Comparison of ENCODE assay signal across 23 cellular contexts in the genomic region with DNA sequence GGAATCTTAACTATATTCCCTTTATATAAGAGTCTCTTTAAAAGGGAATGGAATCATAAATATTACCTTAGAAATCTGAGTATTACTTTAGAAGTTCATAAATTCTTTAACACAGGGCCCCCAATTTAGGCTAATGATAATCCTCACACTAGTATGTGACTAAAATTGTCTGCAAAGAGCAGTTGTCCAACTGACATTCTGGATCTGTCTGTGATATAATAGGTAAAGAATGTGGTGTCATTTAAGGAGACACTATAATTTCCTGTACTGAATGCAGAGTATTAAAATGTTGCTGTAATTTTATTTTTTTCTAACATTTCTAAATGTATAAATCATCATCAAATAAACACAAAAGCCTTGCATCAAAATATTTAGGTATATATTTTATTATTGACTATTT.
A peak's percentile ranks its signal among the peaks of the same experiment; 100 is the strongest.
DNase-seq lines count a peak whose midpoint lies in the region; ATAC-seq and TF ChIP-seq lines count a peak whose summit lies in the region.
"Had no signal": no experiment of that assay in that cellular context is flagged by ENCODE, and none has a peak within 500 bp of the region (broad histone marks: within the 10 kb centered on the region; RNA-seq: fewer than 3 reads in every experiment).

No MANE protein-coding gene starts in this region.

- H3K27ac Mint-ChIP-seq in HFFc6 = peak overlapping the region; percentile 16; the same call in 1 of the 2 replicates
- H3K27ac Mint-ChIP-seq: activated CD4-positive, alpha-beta T cell treated with anti-CD3 and anti-CD28 coated beads for 36 hours; naive thymus-derived CD4-positive, alpha-beta T cell had no signal

- peaks cover 8% of the 10 kb centered on the region for H4K20me1 ChIP-seq in smooth muscle cell (ENCODE audit: low read depth)

- H3K4me1 ChIP-seq in SJCRH30 (peaks cover 24% of the 10 kb centered on the region), left ventricle myocardium inferior (peaks cover 86% of the 10 kb centered on the region), smooth muscle cell (ENCODE audit: low read depth) (peaks cover 18% of the 10 kb centered on the region)

- H3K36me3 ChIP-seq in SJCRH30 = no peaks in the 10 kb centered on the region
- H3K36me3 ChIP-seq in left ventricle myocardium inferior = no peaks in the 10 kb centered on the region
- no peaks in the 10 kb centered on the region for H3K36me3 ChIP-seq in smooth muscle cell (ENCODE audit: low read depth)
- H3K36me3 ChIP-seq: brain microvascular endothelial cell, tibial nerve had no signal

- H3F3A ChIP-seq in smooth muscle cell (ENCODE audit: low read depth) = peaks cover 4% of the 10 kb centered on the region

- H3K27ac ChIP-seq in SJCRH30 (peak overlapping the region; percentile 28), left ventricle myocardium inferior (replicated peaks) (peak overlapping the region; percentile 70), smooth muscle cell (ENCODE audit: low read depth) (peak overlapping the region; percentile 34)
- H3K27ac ChIP-seq: brain microvascular endothelial cell, parathyroid adenoma, skin epidermis had no signal

- ATAC-seq in activated T-cell treated with anti-CD3 and anti-CD28 coated beads, Interleukin-2, amount 50 U/mL, for 4 hours = no peak
- ATAC-seq: activated CD4-positive, alpha-beta T cell treated with anti-CD3 and anti-CD28 coated beads for 36 hours; foreskin keratinocyte; naive thymus-derived CD4-positive, alpha-beta T cell; stimulated activated naive CD8-positive, alpha-beta T cell treated with anti-CD3 and anti-CD28 coated beads, Interleukin-15, Interleukin-2, amounts not matched to agents 100 U/mL and 50 U/mL, for 24 hours had no signal

- H3K27me3 ChIP-seq in SJCRH30 (no peaks in the 10 kb centered on the region), left ventricle myocardium inferior (ENCODE audit: low read depth) (no peaks in the 10 kb centered on the region), smooth muscle cell (ENCODE audit: low read depth) (no peaks in the 10 kb centered on the region)
- H3K27me3 ChIP-seq: brain microvascular endothelial cell, foreskin keratinocyte, tibial nerve had no signal

- H3K79me2 ChIP-seq in smooth muscle cell (ENCODE audit: low read depth) = peaks cover 31% of the 10 kb centered on the region
- H3K79me2 ChIP-seq: parathyroid adenoma had no signal

- H3K4me2 ChIP-seq in smooth muscle cell = no peak overlapping the region

- TF ChIP-seq CTCF in HFFc6 (IDR thresholded peaks at IDR 0.05) (no peak), left ventricle myocardium inferior (IDR thresholded peaks at IDR 0.05; ENCODE audit: borderline replicate concordance) (no peak), smooth muscle cell (IDR thresholded peaks at IDR 0.05; ENCODE audit: borderline replicate concordance, insufficient read depth, poor library complexity, severe bottlenecking) (no peak)

- intact Hi-C loops in left ventricle myocardium inferior (cut with micrococcal nuclease) = no loop called here

- H3K4me1 Mint-ChIP-seq in HFFc6 (ENCODE audit: low read depth) = peaks cover 96% of the 10 kb centered on the region
- H3K4me1 Mint-ChIP-seq in activated T-cell treated with anti-CD3 and anti-CD28 coated beads, Interleukin-2, amount 50 U/mL, for 4 hours (ENCODE audit: low read depth) = no peaks in the 10 kb centered on the region
- H3K4me1 Mint-ChIP-seq: activated CD4-positive, alpha-beta T cell treated with anti-CD3 and anti-CD28 coated beads for 36 hours; naive thymus-derived CD4-positive, alpha-beta T cell had no signal

- H3K36me3 Mint-ChIP-seq in HFFc6 (ENCODE audit: low read depth) = peaks cover 9% of the 10 kb centered on the region
- H3K36me3 Mint-ChIP-seq in activated T-cell treated with anti-CD3 and anti-CD28 coated beads, Interleukin-2, amount 50 U/mL, for 4 hours (ENCODE audit: insufficient read depth) = no peaks in the 10 kb centered on the region
- H3K36me3 Mint-ChIP-seq: naive thymus-derived CD4-positive, alpha-beta T cell had no signal

- no peak overlapping the region for H3K9ac ChIP-seq in smooth muscle cell (ENCODE audit: low read depth)
- H3K9ac ChIP-seq: parathyroid adenoma had no signal

- H3K9me3 ChIP-seq in SJCRH30 (replicated peaks) (no peaks in the 10 kb centered on the region), left ventricle myocardium inferior (replicated peaks) (no peaks in the 10 kb centered on the region), smooth muscle cell (replicated peaks; ENCODE audit: low read depth) (no peaks in the 10 kb centered on the region)
- H3K9me3 ChIP-seq: tibial nerve had no signal

- no peaks in the 10 kb centered on the region for H3K27me3 Mint-ChIP-seq in HFFc6 (ENCODE audit: insufficient read depth)
- no peaks in the 10 kb centered on the region for H3K27me3 Mint-ChIP-seq in activated T-cell treated with anti-CD3 and anti-CD28 coated beads, Interleukin-2, amount 50 U/mL, for 4 hours (ENCODE audit: low read depth)
- H3K27me3 Mint-ChIP-seq: activated CD4-positive, alpha-beta T cell treated with anti-CD3 and anti-CD28 coated beads for 36 hours had no signal

- no peak overlapping the region for H3K4me3 Mint-ChIP-seq in HFFc6
- no peak overlapping the region for H3K4me3 Mint-ChIP-seq in activated T-cell treated with anti-CD3 and anti-CD28 coated beads, Interleukin-2, amount 50 U/mL, for 4 hours
- H3K4me3 Mint-ChIP-seq: activated CD4-positive, alpha-beta T cell treated with anti-CD3 and anti-CD28 coated beads for 36 hours; naive thymus-derived CD4-positive, alpha-beta T cell had no signal

- H3K4me3 ChIP-seq in SJCRH30 = no peak overlapping the region
- peak overlapping the region; percentile 3 for H3K4me3 ChIP-seq in left ventricle myocardium inferior
- no peak overlapping the region for H3K4me3 ChIP-seq in smooth muscle cell
- H3K4me3 ChIP-seq: skin epidermis, tibial nerve had no signal

- no peak overlapping the region for H2AFZ ChIP-seq in smooth muscle cell (ENCODE audit: low read depth)
- H2AFZ ChIP-seq: parathyroid adenoma had no signal

- H3K9me3 Mint-ChIP-seq in HFFc6 = no peaks in the 10 kb centered on the region
- H3K9me3 Mint-ChIP-seq in activated T-cell treated with anti-CD3 and anti-CD28 coated beads, Interleukin-2, amount 50 U/mL, for 4 hours = no peaks in the 10 kb centered on the region

- no peak for DNase-seq in HFFc6
- DNase-seq in SJCRH30 = peak in 1 of 2 experiments; percentile 13
- no peak for DNase-seq in left ventricle myocardium inferior
- no peak for DNase-seq in smooth muscle cell (lab: John Stamatoyannopoulos, UW; ENCODE audit: unreplicated experiment)
- DNase-seq in activated CD4-positive, alpha-beta T cell treated with anti-CD3 and anti-CD28 coated beads for 48 hours = no peak
- DNase-seq in activated T-cell treated with anti-CD3 and anti-CD28 coated beads, Interleukin-2, amount 50 U/mL, for 4 hours = no peak
- DNase-seq in NCI-H1105 treated with DMSO at 0.1 percent for 48 hours (lab: John Stamatoyannopoulos, UW) = no peak
- DNase-seq: activated CD4-positive, alpha-beta T cell treated with anti-CD3 and anti-CD28 coated beads for 36 hours; brain microvascular endothelial cell; dermis blood vessel endothelial cell; foreskin keratinocyte; GOT3; hypothalamus; naive thymus-derived CD4-positive, alpha-beta T cell; NCI-H1105; NCI-H524; SHP77; stimulated activated CD4-positive, alpha-beta T cell treated with anti-CD3 and anti-CD28 coated beads, Interleukin-2, amount 100 ng/mL, for 48 hours; stimulated activated naive CD8-positive, alpha-beta T cell treated with anti-CD3 and anti-CD28 coated beads, Interleukin-15, Interleukin-2, amounts not matched to agents 100 U/mL and 50 U/mL, for 24 hours; T-helper 1 cell had no signal
